Comparison of ENCODE assay signal across 9 cellular contexts in genomic region chr6:29631860-29632731, GRCh38. TPM values are rescaled to one million over a fixed set of nuclear protein-coding genes. Genes with fewer than 3 reads are reported as not detected.
DNase-seq lines count a peak whose midpoint lies in the region; ATAC-seq and TF ChIP-seq lines count a peak whose summit lies in the region.
"Had no signal": no experiment of that assay in that cellular context is flagged by ENCODE, and none has a peak within 500 bp of the region (broad histone marks: within the 10 kb centered on the region; RNA-seq: fewer than 3 reads in every experiment).

No MANE protein-coding gene starts in this region.

- H3K27me3 Mint-ChIP-seq in natural killer cell (ENCODE audit: low read depth in 2 of 2) = peaks cover 43 to 51% of the 10 kb centered on the region in 2 donors

- H3K27ac Mint-ChIP-seq in natural killer cell = peak overlapping the region in 1 of 2 donors; percentile 78

- peaks cover 20 to 34% of the 10 kb centered on the region in 2 donors for H3K4me1 Mint-ChIP-seq in natural killer cell

- H3K36me3 ChIP-seq in NT2/D1 (ENCODE audit: insufficient read depth, insufficient read length, low read length) = peaks cover 6% of the 10 kb centered on the region
- no peaks in the 10 kb centered on the region for H3K36me3 ChIP-seq in thymus (ENCODE audit: control insufficient read depth, insufficient read depth)

- no peak for TF ChIP-seq CTCF in natural killer cell (IDR thresholded peaks at IDR 0.05)

- no peaks in the 10 kb centered on the region for H3K9me3 Mint-ChIP-seq in natural killer cell

- H3K9me3 ChIP-seq in NT2/D1 (ENCODE audit: insufficient read depth, low read length) = no peaks in the 10 kb centered on the region
- no peaks in the 10 kb centered on the region for H3K9me3 ChIP-seq in thymus (ENCODE audit: control insufficient read depth)

- H3K27ac ChIP-seq in thymus (ENCODE audit: low read depth) = no peak overlapping the region

- no peaks in the 10 kb centered on the region for H3K27me3 ChIP-seq in NT2/D1 (ENCODE audit: insufficient read depth, insufficient read length)
- peaks cover 28% of the 10 kb centered on the region for H3K27me3 ChIP-seq in thymus (ENCODE audit: control insufficient read depth, insufficient read depth)

- peak; percentile 31 for ATAC-seq in HG02798 (IDR thresholded peaks at IDR 0.05; ENCODE audit: poor library complexity, unreplicated experiment)
- peak; percentile 50 to 72 (median 62) for ATAC-seq in natural killer cell

- peak overlapping the region; percentile 71 for H3K4me3 ChIP-seq in NT2/D1 (ENCODE audit: insufficient read length, low read depth)
- H3K4me3 ChIP-seq in thymus (ENCODE audit: low read length) = peak overlapping the region; percentile 81

- WGBS in thymus = 6% methylated on average over 49 of the region's 53 CpGs

- H3K9ac ChIP-seq in NT2/D1 (ENCODE audit: insufficient read length, low read depth) = peak overlapping the region; percentile 88

- H3K4me3 Mint-ChIP-seq in natural killer cell = peak overlapping the region; percentile 90

- no peaks in the 10 kb centered on the region for H3K36me3 Mint-ChIP-seq in natural killer cell

- intact Hi-C loops in natural killer cell (cut with micrococcal nuclease) = no loop called here

- peak; percentile 78 for DNase-seq in Daoy (ENCODE audit: low read depth)
- DNase-seq in NT2/D1 (ENCODE audit: low read depth, low spot score) = no peak
- peak; percentile 25 to 43 for DNase-seq in activated T-helper 1 cell treated with anti-CD3 and anti-CD28 coated beads, Interleukin-2, amount 50 U/mL, for 16 hours (ENCODE audit: low read depth in 1 of 2, low spot score in 1 of 2)
- DNase-seq in fibroblast of peridontal ligament (ENCODE audit: extremely low read depth) = peak; percentile 46
- peak; percentile 31 for DNase-seq in natural killer cell
- DNase-seq in NCI-H187 (lab: John Stamatoyannopoulos, UW) = no peak

- H3K4me1 ChIP-seq in NT2/D1 (ENCODE audit: insufficient read depth, insufficient read length) = peaks cover 3% of the 10 kb centered on the region
- H3K4me1 ChIP-seq in thymus (ENCODE audit: control insufficient read depth, insufficient read depth, low read length) = peaks cover 6% of the 10 kb centered on the region

RNA-seq across cellular contexts. Expression of gene GABBR1, which starts 0.9 kb away (rescaled TPM):
- total RNA-seq in Daoy (2014; rRNA removed; shearing (Covaris generic)) = 1.3 and 4.3 TPM in 2 replicates
- 10 to 100 TPM in 2 of 3 donors, 1 to 10 TPM in 1; 7.6 to 12.8 (median 10.9) TPM for total RNA-seq in natural killer cell
- 20.5 TPM for polyA plus RNA-seq in thymus

RNA-seq across cellular contexts. Expression of gene MOG, which starts 24.8 kb away (rescaled TPM):
- not detected in 2 replicates for total RNA-seq in Daoy (2014; rRNA removed; shearing (Covaris generic))
- not detected for total RNA-seq in natural killer cell
- 0.11 TPM for polyA plus RNA-seq in thymus
- total RNA-seq: T-helper 2 cell treated with Interferon-gamma antibody and Interleukin-4, amounts not matched to agents 100 ng/mL and 5 ng/mL, for 36 hours had no signal

RNA-seq across cellular contexts. Expression of gene OR2H2, which starts 47.2 kb away (rescaled TPM):
- total RNA-seq in Daoy (2014; rRNA removed; shearing (Covaris generic)) = not detected in 2 replicates
- not detected for total RNA-seq in natural killer cell
- polyA plus RNA-seq in thymus = under 0.01 TPM
- total RNA-seq: T-helper 2 cell treated with Interferon-gamma antibody and Interleukin-4, amounts not matched to agents 100 ng/mL and 5 ng/mL, for 36 hours had no signal

RNA-seq across cellular contexts. Expression of gene ZFP57, which starts 48.9 kb away (rescaled TPM):
- 0.57 TPM in 1 of 2 replicates, not detected in the other for total RNA-seq in Daoy (2014; rRNA removed; shearing (Covaris generic))
- total RNA-seq in natural killer cell = 10 to 100 TPM in 1 of 3 donors, 1 to 10 TPM in 1, not detected in 1; 2.9 to 12.8 TPM
- polyA plus RNA-seq in thymus = 0.05 TPM

Comparison
In these comparisons a context has a peak if more than half of its experiments do, and no peak if none do; other contexts are left out.
1. DNase-seq: peak in Daoy (single experiment), activated T-helper 1 cell treated with anti-CD3 and anti-CD28 coated beads, Interleukin-2, amount 50 U/mL, for 16 hours (2 of 2), fibroblast of peridontal ligament (single experiment) and natural killer cell (single experiment); none in NT2/D1 (single experiment) and NCI-H187 (0 of 2).